30 cellular contexts compared by ENCODE assay signal in the genomic region with DNA sequence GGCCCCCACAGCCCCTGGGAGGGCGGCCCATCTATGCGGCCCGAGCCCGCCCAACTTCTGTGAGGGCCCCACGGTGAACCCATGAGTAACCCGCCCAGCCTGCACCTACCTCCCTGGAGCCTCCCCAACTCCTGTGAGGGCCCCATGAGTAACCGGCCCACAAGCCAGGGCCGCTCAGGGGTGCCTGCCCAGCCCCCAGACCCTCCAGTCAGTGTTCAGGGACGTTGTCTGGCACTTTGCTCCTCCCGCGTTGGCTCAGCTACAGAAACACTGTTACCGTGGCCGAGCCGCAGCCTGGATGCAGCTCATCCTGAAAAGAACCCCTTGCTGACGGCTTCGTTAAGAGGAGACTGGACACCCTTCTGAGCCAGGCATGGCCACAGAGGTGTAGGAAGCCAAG.
"Had no signal": no experiment of that assay in that cellular context is flagged by ENCODE, and none has a peak within 500 bp of the region (broad histone marks: within the 10 kb centered on the region; RNA-seq: fewer than 3 reads in every experiment).

No MANE protein-coding gene starts in this region.

- ATAC-seq: activated CD4-positive, alpha-beta T cell treated with anti-CD3 and anti-CD28 coated beads for 36 hours; activated CD8-positive, alpha-beta memory T cell treated with anti-CD3 and anti-CD28 coated beads, Interleukin-2, amount 10 ng/mL, durations not matched to agents 7 days and 5 days; activated CD8-positive, alpha-beta T cell treated with anti-CD3 and anti-CD28 coated beads, Interleukin-2, amount 10 ng/mL, durations not matched to agents 7 days and 5 days; body of pancreas; effector memory CD8-positive, alpha-beta T cell; foreskin keratinocyte; gastrocnemius medialis had no signal

- H3K36me3 ChIP-seq: gastrocnemius medialis had no signal

- H3K27ac Mint-ChIP-seq: activated CD4-positive, alpha-beta memory T cell treated with anti-CD3 and anti-CD28 coated beads for 36 hours; activated CD4-positive, alpha-beta T cell treated with anti-CD3 and anti-CD28 coated beads for 36 hours; activated CD4-positive, alpha-beta T cell treated with anti-CD3 and anti-CD28 coated beads, Interleukin-2, amount 10 ng/mL, durations not matched to agents 24 days and 14 days; activated CD8-positive, alpha-beta memory T cell treated with anti-CD3 and anti-CD28 coated beads, Interleukin-2, amount 10 ng/mL, durations not matched to agents 7 days and 5 days; activated CD8-positive, alpha-beta T cell treated with anti-CD3 and anti-CD28 coated beads, Interleukin-2, amount 10 ng/mL, durations not matched to agents 7 days and 5 days; activated naive CD4-positive, alpha-beta T cell treated with anti-CD3 and anti-CD28 coated beads for 36 hours; activated naive CD4-positive, alpha-beta T cell treated with anti-CD3 and anti-CD28 coated beads, Interleukin-2, amount 50 U/mL, for 24 hours; activated naive CD8-positive, alpha-beta T cell treated with anti-CD3 and anti-CD28 coated beads, Interleukin-2, amount 10 ng/mL, durations not matched to agents 7 days and 5 days; activated T-helper 1 cell treated with anti-CD3 and anti-CD28 coated beads, Interleukin-12 subunit alpha, Interleukin-12 subunit beta, Interleukin-2, Interleukin-4 antibody, amounts not matched to agents 30 ng/mL and 10 ng/mL and 1 ng/mL, durations not matched to agents 14 hours and 24 hours and 36 hours; activated T-helper 2 cell treated with anti-CD3 and anti-CD28 coated beads, Interferon-gamma antibody, Interleukin-2, Interleukin-4, amounts not matched to agents 10 μg/mL and 5 μg/mL and 100 μg/mL, durations not matched to agents 14 hours and 24 hours and 36 hours; effector memory CD8-positive, alpha-beta T cell had no signal

- H3K4me1 ChIP-seq: body of pancreas, foreskin keratinocyte, gastrocnemius medialis had no signal

- H3K9me3 ChIP-seq: body of pancreas, esophagus muscularis mucosa, gastrocnemius medialis had no signal

- DNase-seq: activated CD4-positive, alpha-beta memory T cell treated with anti-CD3 and anti-CD28 coated beads for 36 hours; activated CD4-positive, alpha-beta T cell treated with anti-CD3 and anti-CD28 coated beads for 36 hours; activated CD4-positive, alpha-beta T cell treated with anti-CD3 and anti-CD28 coated beads, Interleukin-2, amount 10 ng/mL, durations not matched to agents 24 days and 14 days; activated CD4-positive, CD25-positive, alpha-beta regulatory T cell; activated CD4-positive, CD25-positive, alpha-beta regulatory T cell treated with anti-CD3 and anti-CD28 coated beads, Interleukin-2, amount 50 U/mL, for 72 hours; activated CD8-positive, alpha-beta memory T cell treated with anti-CD3 and anti-CD28 coated beads, Interleukin-2, amount 10 ng/mL, durations not matched to agents 7 days and 5 days; activated CD8-positive, alpha-beta memory T cell treated with anti-CD3 and anti-CD28 coated beads, Interleukin-2, amount 50 U/mL, for 4 hours; activated CD8-positive, alpha-beta T cell treated with anti-CD3 and anti-CD28 coated beads, Interleukin-2, amount 10 ng/mL, durations not matched to agents 7 days and 5 days; activated effector memory CD4-positive, alpha-beta T cell treated with anti-CD3 and anti-CD28 coated beads, Interleukin-2, amount 50 U/mL, for 16 hours; activated naive CD4-positive, alpha-beta T cell treated with anti-CD3 and anti-CD28 coated beads for 36 hours; activated naive CD8-positive, alpha-beta T cell treated with anti-CD3 and anti-CD28 coated beads, Interleukin-2, amount 10 ng/mL, durations not matched to agents 7 days and 5 days; activated T-cell treated with anti-CD3 and anti-CD28 coated beads, Interleukin-2, amount 50 U/mL, for 1 hour; activated T-cell treated with anti-CD3 and anti-CD28 coated beads, Interleukin-2, amount 50 U/mL, for 48 hours; amniotic stem cell; aorta; body of pancreas; caudate nucleus; cortex of kidney; dermis blood vessel endothelial cell; effector CD4-positive, alpha-beta T cell; effector memory CD8-positive, alpha-beta T cell; erythroblast; foreskin keratinocyte; gastrocnemius medialis; glutamatergic neuron; T-helper 2 cell had no signal

- H3K4me3 Mint-ChIP-seq: activated CD4-positive, alpha-beta memory T cell treated with anti-CD3 and anti-CD28 coated beads for 36 hours; activated CD4-positive, alpha-beta T cell treated with anti-CD3 and anti-CD28 coated beads for 36 hours; activated CD4-positive, alpha-beta T cell treated with anti-CD3 and anti-CD28 coated beads, Interleukin-2, amount 10 ng/mL, durations not matched to agents 24 days and 14 days; activated CD8-positive, alpha-beta memory T cell treated with anti-CD3 and anti-CD28 coated beads, Interleukin-2, amount 10 ng/mL, durations not matched to agents 7 days and 5 days; activated CD8-positive, alpha-beta T cell treated with anti-CD3 and anti-CD28 coated beads, Interleukin-2, amount 10 ng/mL, durations not matched to agents 7 days and 5 days; activated naive CD4-positive, alpha-beta T cell treated with anti-CD3 and anti-CD28 coated beads for 36 hours; activated naive CD4-positive, alpha-beta T cell treated with anti-CD3 and anti-CD28 coated beads, Interleukin-2, amount 50 U/mL, for 24 hours; activated naive CD8-positive, alpha-beta T cell treated with anti-CD3 and anti-CD28 coated beads, Interleukin-2, amount 10 ng/mL, durations not matched to agents 7 days and 5 days; activated T-helper 1 cell treated with anti-CD3 and anti-CD28 coated beads, Interleukin-12 subunit alpha, Interleukin-12 subunit beta, Interleukin-2, Interleukin-4 antibody, amounts not matched to agents 30 ng/mL and 10 ng/mL and 1 ng/mL, durations not matched to agents 14 hours and 24 hours and 36 hours; effector memory CD8-positive, alpha-beta T cell had no signal

- H3K27ac ChIP-seq: body of pancreas, esophagus muscularis mucosa, foreskin keratinocyte, gastrocnemius medialis had no signal

- H3K4me1 Mint-ChIP-seq: activated CD8-positive, alpha-beta memory T cell treated with anti-CD3 and anti-CD28 coated beads, Interleukin-2, amount 10 ng/mL, durations not matched to agents 7 days and 5 days had no signal

- H3K9me3 Mint-ChIP-seq: activated CD4-positive, alpha-beta memory T cell treated with anti-CD3 and anti-CD28 coated beads for 36 hours; activated CD4-positive, alpha-beta T cell treated with anti-CD3 and anti-CD28 coated beads, Interleukin-2, amount 10 ng/mL, durations not matched to agents 24 days and 14 days; activated naive CD4-positive, alpha-beta T cell treated with anti-CD3 and anti-CD28 coated beads for 36 hours; activated naive CD4-positive, alpha-beta T cell treated with anti-CD3 and anti-CD28 coated beads, Interleukin-2, amount 50 U/mL, for 24 hours; activated T-helper 1 cell treated with anti-CD3 and anti-CD28 coated beads, Interleukin-12 subunit alpha, Interleukin-12 subunit beta, Interleukin-2, Interleukin-4 antibody, amounts not matched to agents 30 ng/mL and 10 ng/mL and 1 ng/mL, durations not matched to agents 14 hours and 24 hours and 36 hours; activated T-helper 2 cell treated with anti-CD3 and anti-CD28 coated beads, Interferon-gamma antibody, Interleukin-2, Interleukin-4, amounts not matched to agents 10 μg/mL and 5 μg/mL and 100 μg/mL, durations not matched to agents 14 hours and 24 hours and 36 hours; effector memory CD8-positive, alpha-beta T cell had no signal

- H3K27me3 ChIP-seq: foreskin keratinocyte had no signal

- H3K27me3 Mint-ChIP-seq: activated CD4-positive, alpha-beta memory T cell treated with anti-CD3 and anti-CD28 coated beads for 36 hours; activated CD4-positive, alpha-beta T cell treated with anti-CD3 and anti-CD28 coated beads for 36 hours; activated CD4-positive, alpha-beta T cell treated with anti-CD3 and anti-CD28 coated beads, Interleukin-2, amount 10 ng/mL, durations not matched to agents 24 days and 14 days; activated CD8-positive, alpha-beta memory T cell treated with anti-CD3 and anti-CD28 coated beads, Interleukin-2, amount 10 ng/mL, durations not matched to agents 7 days and 5 days; activated naive CD4-positive, alpha-beta T cell treated with anti-CD3 and anti-CD28 coated beads, Interleukin-2, amount 50 U/mL, for 24 hours; activated naive CD8-positive, alpha-beta T cell treated with anti-CD3 and anti-CD28 coated beads, Interleukin-2, amount 10 ng/mL, durations not matched to agents 7 days and 5 days; effector memory CD8-positive, alpha-beta T cell had no signal

- H3K4me3 ChIP-seq: body of pancreas, esophagus muscularis mucosa, gastrocnemius medialis had no signal
